ENCODE assay signal across 8 cellular contexts in genomic region chr19:41263042-41263849, GRCh38. TPM values are rescaled to one million over a fixed set of nuclear protein-coding genes. Genes with fewer than 3 reads are reported as not detected.
A peak's percentile ranks its signal among the peaks of the same experiment; 100 is the strongest.
DNase-seq lines count a peak whose midpoint lies in the region; ATAC-seq and TF ChIP-seq lines count a peak whose summit lies in the region.

No MANE protein-coding gene starts in this region.

- H3K27me3 Mint-ChIP-seq in CD8-positive, alpha-beta T cell (ENCODE audit: low read depth), result no peaks in the 10 kb centered on the region
- peaks cover 2% of the 10 kb centered on the region for H3K27me3 Mint-ChIP-seq in T-helper 2 cell treated with Interferon-gamma antibody and Interleukin-4, amounts not matched to agents 5 μg/mL and 100 μg/mL, for 36 hours (ENCODE audit: low read depth)

- H3K36me3 Mint-ChIP-seq in CD8-positive, alpha-beta T cell, result peaks cover 39% of the 10 kb centered on the region
- peaks cover 31% of the 10 kb centered on the region for H3K36me3 Mint-ChIP-seq in T-helper 2 cell treated with Interferon-gamma antibody and Interleukin-4, amounts not matched to agents 5 μg/mL and 100 μg/mL, for 36 hours (ENCODE audit: low read depth)

- peak overlapping the region; percentile 94 for H3K9ac ChIP-seq in skeletal muscle satellite cell (ENCODE audit: low read depth, low read length)

- H3K9me3 ChIP-seq in CD8-positive, alpha-beta T cell (ENCODE audit: low read length), result no peaks in the 10 kb centered on the region
- H3K9me3 ChIP-seq in KOPT-K1 (ENCODE audit: insufficient read depth, low read length, poor library complexity, severe bottlenecking), result no peaks in the 10 kb centered on the region
- no peaks in the 10 kb centered on the region for H3K9me3 ChIP-seq in skeletal muscle satellite cell (replicated peaks; ENCODE audit: low read length)

- POLR2A ChIA-PET in CD8-positive, alpha-beta T cell (lab: Charles Lee), result interaction anchor here (0.6 to 5.4 kb wide), 39 partner anchors 9 to 1921 kb away, joined by 3 to 126 read pairs (median 5); partner anchors contain the start of genes ACTMAP, B9D2, C19orf47 and CCDC97

- no peak for TF ChIP-seq CTCF in CD8-positive, alpha-beta T cell (IDR thresholded peaks at IDR 0.05)

- H3K27me3 ChIP-seq in CD8-positive, alpha-beta T cell (ENCODE audit: insufficient read depth, low read length), result no peaks in the 10 kb centered on the region
- no peaks in the 10 kb centered on the region for H3K27me3 ChIP-seq in skeletal muscle satellite cell (ENCODE audit: control insufficient read depth, insufficient read depth, low read length)

- H3K4me1 Mint-ChIP-seq in CD8-positive, alpha-beta T cell (ENCODE audit: low read depth), result peaks cover 42% of the 10 kb centered on the region
- peaks cover 40% of the 10 kb centered on the region for H3K4me1 Mint-ChIP-seq in T-helper 2 cell treated with Interferon-gamma antibody and Interleukin-4, amounts not matched to agents 5 μg/mL and 100 μg/mL, for 36 hours (ENCODE audit: low read depth)

- H3K4me1 ChIP-seq in CD8-positive, alpha-beta T cell (ENCODE audit: insufficient read depth, low read length), result peaks cover 36% of the 10 kb centered on the region
- H3K4me1 ChIP-seq in skeletal muscle satellite cell (ENCODE audit: control insufficient read depth, insufficient read depth, low read length), result peaks cover 29% of the 10 kb centered on the region

- H3K4me2 ChIP-seq in skeletal muscle satellite cell (ENCODE audit: low read length), result peak overlapping the region; percentile 99

- no peaks in the 10 kb centered on the region for H3K9me3 Mint-ChIP-seq in CD8-positive, alpha-beta T cell
- H3K9me3 Mint-ChIP-seq in T-helper 2 cell treated with Interferon-gamma antibody and Interleukin-4, amounts not matched to agents 5 μg/mL and 100 μg/mL, for 36 hours, result no peaks in the 10 kb centered on the region

- CTCF ChIA-PET in CD8-positive, alpha-beta T cell (lab: Charles Lee), result interaction anchor here (0.9 to 8.4 kb wide), 8 partner anchors 9 to 293 kb away, joined by 3 to 105 read pairs (median 5); partner anchors contain the start of gene TGFB1

- H3K4me3 ChIP-seq in CD8-positive, alpha-beta T cell (ENCODE audit: low read depth, low read length), result peak overlapping the region; percentile 62
- peak overlapping the region; percentile 79 for H3K4me3 ChIP-seq in skeletal muscle satellite cell (ENCODE audit: low read length)

- H3K36me3 ChIP-seq in CD8-positive, alpha-beta T cell (ENCODE audit: insufficient read depth, low read length), result peaks cover 5% of the 10 kb centered on the region
- H3K36me3 ChIP-seq in KOPT-K1 (ENCODE audit: insufficient read depth, low read length) (peaks cover 20% of the 10 kb centered on the region), skeletal muscle satellite cell (ENCODE audit: insufficient read depth, low read length) (peaks cover 37% of the 10 kb centered on the region)

- peak overlapping the region; percentile 100 for H3K27ac Mint-ChIP-seq in CD8-positive, alpha-beta T cell
- H3K27ac Mint-ChIP-seq in T-helper 2 cell treated with Interferon-gamma antibody and Interleukin-4, amounts not matched to agents 5 μg/mL and 100 μg/mL, for 36 hours, result peak overlapping the region; percentile 100

- peak overlapping the region; percentile 94 for H3K4me3 Mint-ChIP-seq in CD8-positive, alpha-beta T cell
- H3K4me3 Mint-ChIP-seq in T-helper 2 cell treated with Interferon-gamma antibody and Interleukin-4, amounts not matched to agents 5 μg/mL and 100 μg/mL, for 36 hours, result peak overlapping the region; percentile 89

- ATAC-seq in CD8-positive, alpha-beta T cell, result peak; percentile 38
- peak; percentile 22 for ATAC-seq in GM19467 (IDR thresholded peaks at IDR 0.05; ENCODE audit: unreplicated experiment)

- intact Hi-C loops in CD8-positive, alpha-beta T cell (cut with DNase I, micrococcal nuclease), result loop anchor here (1.0 to 10.0 kb wide), 23 partner anchors 36 to 1861 kb away; partner anchors contain the start of genes BCKDHA (in 2 of the 2), EGLN2 (in 2 of the 2), EXOSC5 (in 2 of the 2) and AKT2 (in 1 of the 2)

- peak; percentile 74 to 99 (median 81) for DNase-seq in CD8-positive, alpha-beta T cell
- peak; percentile 90 for DNase-seq in T-helper 2 cell treated with Interferon-gamma antibody and Interleukin-4, amounts not matched to agents 5 μg/mL and 100 μg/mL, for 36 hours (ENCODE audit: low spot score)
- peak in 44 of 51 donors; percentile 19 to 87 (median 60) for DNase-seq in hypothalamus (lab: John Stamatoyannopoulos, UW)
- DNase-seq in HuH-7 (ENCODE audit: low spot score), result no peak

- H3K27ac ChIP-seq in CD8-positive, alpha-beta T cell (ENCODE audit: low read depth, low read length), result peak overlapping the region; percentile 98
- H3K27ac ChIP-seq in KOPT-K1 (ENCODE audit: low read depth, low read length, poor library complexity, severe bottlenecking) (peak overlapping the region; percentile 90), angular gyrus (ENCODE audit: low read depth, low read length) (peak overlapping the region; percentile 98)

RNA-seq across cellular contexts. Expression of gene HNRNPUL1, which starts 0.9 kb away (rescaled TPM):
- 100 to 1,000 TPM; 416 to 448 TPM for total RNA-seq in CD8-positive, alpha-beta T cell
- 85.6 and 97.1 TPM in 2 replicates for total RNA-seq in skeletal muscle satellite cell (2012; rRNA removed)

RNA-seq across cellular contexts. Expression of gene AXL, which starts 44.2 kb away (rescaled TPM):
- under 1 TPM in 1 of 2 experiments, not detected in 1; 0.22 TPM for total RNA-seq in CD8-positive, alpha-beta T cell
- total RNA-seq in skeletal muscle satellite cell (2012; rRNA removed), result 208 and 238 TPM in 2 replicates

RNA-seq across cellular contexts. Expression of gene CCDC97, which starts 46.7 kb away (rescaled TPM):
- total RNA-seq in CD8-positive, alpha-beta T cell, result 10 to 100 TPM; 32.0 to 33.5 TPM
- total RNA-seq in skeletal muscle satellite cell (2012; rRNA removed), result 5.8 and 6.6 TPM in 2 replicates
